Comparison of ENCODE assay signal across 18 cellular contexts in genomic region chr1:27627051-27627450, GRCh38. TPM values are rescaled to one million over a fixed set of nuclear protein-coding genes. Genes with fewer than 3 reads are reported as not detected.
DNase-seq lines count a peak whose midpoint lies in the region; ATAC-seq and TF ChIP-seq lines count a peak whose summit lies in the region.
"Had no signal": no experiment of that assay in that cellular context is flagged by ENCODE, and none has a peak within 500 bp of the region (broad histone marks: within the 10 kb centered on the region; RNA-seq: fewer than 3 reads in every experiment).

No MANE protein-coding gene starts in this region.

- POLR2A ChIA-PET in OCI-LY7 (lab: Charles Lee) = interaction anchor here (0.6 to 0.7 kb wide), 2 partner anchors 18 to 204 kb away, joined by 3 read pairs; no protein-coding TSS in a partner anchor
- POLR2A ChIA-PET in CD4-positive, alpha-beta T cell (lab: Charles Lee) = interaction anchor here (0.9 kb wide), 1 partner anchor 9 kb away, joined by 3 read pairs; no protein-coding TSS in a partner anchor

- H3K4me3 ChIP-seq in OCI-LY7 (ENCODE audit: low read depth, low read length, poor library complexity, severe bottlenecking) = no peak overlapping the region
- H3K4me3 ChIP-seq: A549 had no signal

- H3K36me3 Mint-ChIP-seq in stimulated activated naive CD8-positive, alpha-beta T cell treated with anti-CD3 and anti-CD28 coated beads, Interleukin-15, Interleukin-2, amounts not matched to agents 100 ng/mL and 50 ng/mL, for 24 hours (ENCODE audit: low read depth) = no peaks in the 10 kb centered on the region
- H3K36me3 Mint-ChIP-seq in natural killer cell = no peaks in the 10 kb centered on the region
- no peaks in the 10 kb centered on the region for H3K36me3 Mint-ChIP-seq in CD4-positive, alpha-beta T cell (ENCODE audit: low read depth)
- H3K36me3 Mint-ChIP-seq: CD4-positive, CD25-positive, alpha-beta regulatory T cell had no signal

- H3K4me2 ChIP-seq in OCI-LY7 (ENCODE audit: low read length) = peak overlapping the region; percentile 69; the same call in 1 of the 2 replicates
- H3K4me2 ChIP-seq: A549 had no signal

- H3K27ac Mint-ChIP-seq in stimulated activated naive CD8-positive, alpha-beta T cell treated with anti-CD3 and anti-CD28 coated beads, Interleukin-15, Interleukin-2, amounts not matched to agents 100 ng/mL and 50 ng/mL, for 24 hours = peak overlapping the region; percentile 77
- H3K27ac Mint-ChIP-seq in natural killer cell = no peak overlapping the region
- no peak overlapping the region for H3K27ac Mint-ChIP-seq in CD4-positive, alpha-beta T cell

- no peaks in the 10 kb centered on the region for H3K9me3 Mint-ChIP-seq in stimulated activated naive CD8-positive, alpha-beta T cell treated with anti-CD3 and anti-CD28 coated beads, Interleukin-15, Interleukin-2, amounts not matched to agents 100 ng/mL and 50 ng/mL, for 24 hours
- no peaks in the 10 kb centered on the region for H3K9me3 Mint-ChIP-seq in natural killer cell
- H3K9me3 Mint-ChIP-seq in CD4-positive, alpha-beta T cell = no peaks in the 10 kb centered on the region
- H3K9me3 Mint-ChIP-seq: CD4-positive, CD25-positive, alpha-beta regulatory T cell had no signal

- H3K27me3 ChIP-seq in CD4-positive, alpha-beta T cell (ENCODE audit: control insufficient read depth, insufficient read depth, low read length) = no peaks in the 10 kb centered on the region

- ATAC-seq in stimulated activated naive CD8-positive, alpha-beta T cell treated with anti-CD3 and anti-CD28 coated beads, Interleukin-15, Interleukin-2, amounts not matched to agents 100 U/mL and 50 U/mL, for 24 hours = no peak
- peak; percentile 43 to 65 (median 64) for ATAC-seq in natural killer cell
- ATAC-seq in CD4-positive, alpha-beta T cell (ENCODE audit: poor library complexity) = no peak
- no peak for ATAC-seq in activated CD4-positive, CD25-positive, alpha-beta regulatory T cell treated with anti-CD3 and anti-CD28 coated beads, Interleukin-2, amount 50 U/mL, for 24 hours
- ATAC-seq: A549, HepG2 had no signal

- intact Hi-C loops in OCI-LY7 (cut with micrococcal nuclease; ENCODE audit: unreplicated experiment) = no loop called here
- intact Hi-C loops in natural killer cell (cut with micrococcal nuclease) = no loop called here
- intact Hi-C loops in CD4-positive, alpha-beta T cell (cut with DNase I, micrococcal nuclease) = no loop called here

- no peak overlapping the region for H3K4me3 Mint-ChIP-seq in stimulated activated naive CD8-positive, alpha-beta T cell treated with anti-CD3 and anti-CD28 coated beads, Interleukin-15, Interleukin-2, amounts not matched to agents 100 ng/mL and 50 ng/mL, for 24 hours
- no peak overlapping the region for H3K4me3 Mint-ChIP-seq in natural killer cell
- no peak overlapping the region for H3K4me3 Mint-ChIP-seq in CD4-positive, alpha-beta T cell
- H3K4me3 Mint-ChIP-seq: CD4-positive, CD25-positive, alpha-beta regulatory T cell had no signal

- H3K27me3 Mint-ChIP-seq in stimulated activated naive CD8-positive, alpha-beta T cell treated with anti-CD3 and anti-CD28 coated beads, Interleukin-15, Interleukin-2, amounts not matched to agents 100 ng/mL and 50 ng/mL, for 24 hours = no peaks in the 10 kb centered on the region
- H3K27me3 Mint-ChIP-seq in natural killer cell (ENCODE audit: low read depth in 2 of 2) = no peaks in the 10 kb centered on the region
- H3K27me3 Mint-ChIP-seq in CD4-positive, alpha-beta T cell = no peaks in the 10 kb centered on the region
- H3K27me3 Mint-ChIP-seq: CD4-positive, CD25-positive, alpha-beta regulatory T cell had no signal

- no peaks in the 10 kb centered on the region for H3K79me2 ChIP-seq in OCI-LY7 (ENCODE audit: insufficient read depth, low read depth, low read length)

- CTCF ChIA-PET in OCI-LY7 (lab: Charles Lee; ENCODE audit: unreplicated experiment) = no interaction called here
- CTCF ChIA-PET in CD4-positive, alpha-beta T cell (lab: Charles Lee) = interaction anchor here (0.6 kb wide), 2 partner anchors 8 to 19 kb away, joined by 3 read pairs; no protein-coding TSS in a partner anchor

- BruUV-seq in OCI-LY7 (replicated peaks; lab: Mats Ljungman, UMichigan) = no TSS peak

- peak overlapping the region; percentile 65; the same call in 1 of the 2 replicates for H2AFZ ChIP-seq in OCI-LY7 (ENCODE audit: low read length)

- DNase-seq in stimulated activated naive CD8-positive, alpha-beta T cell treated with anti-CD3 and anti-CD28 coated beads, Interleukin-15, Interleukin-2, amounts not matched to agents 100 U/mL and 50 U/mL, for 24 hours = no peak
- no peak for DNase-seq in OCI-LY7 (ENCODE audit: low spot score)
- DNase-seq in natural killer cell = no peak
- DNase-seq in CD4-positive, alpha-beta T cell = no peak
- DNase-seq in cortex of kidney (lab: John Stamatoyannopoulos, UW) = no peak
- DNase-seq in germinal center (ENCODE audit: low spot score) = no peak
- DNase-seq: CD4-positive, CD25-positive, alpha-beta regulatory T cell; EL; Karpas-422; MM.1S; NCI-H1105; NCI-H187 had no signal

- TF ChIP-seq CTCF in OCI-LY7 (conservative IDR thresholded peaks at IDR 0.05; ENCODE audit: low read length) (no peak), natural killer cell (IDR thresholded peaks at IDR 0.05) (no peak)
- TF ChIP-seq CTCF in CD4-positive, alpha-beta T cell (IDR thresholded peaks at IDR 0.05) = no peak

- no peaks in the 10 kb centered on the region for H3K9me2 ChIP-seq in OCI-LY7 (ENCODE audit: insufficient read depth, low read length)

- H3K4me1 Mint-ChIP-seq in stimulated activated naive CD8-positive, alpha-beta T cell treated with anti-CD3 and anti-CD28 coated beads, Interleukin-15, Interleukin-2, amounts not matched to agents 100 ng/mL and 50 ng/mL, for 24 hours (ENCODE audit: low read depth) = peaks cover 59% of the 10 kb centered on the region
- peaks cover 60 to 67% of the 10 kb centered on the region in 2 donors for H3K4me1 Mint-ChIP-seq in natural killer cell
- H3K4me1 Mint-ChIP-seq in CD4-positive, alpha-beta T cell (ENCODE audit: low read depth) = peaks cover 48% of the 10 kb centered on the region

- H3K9me3 ChIP-seq in OCI-LY7 (ENCODE audit: low read length) = no peaks in the 10 kb centered on the region
- H3K9me3 ChIP-seq in CD4-positive, alpha-beta T cell (ENCODE audit: control insufficient read depth, low read length) = no peaks in the 10 kb centered on the region
- H3K9me3 ChIP-seq: A549 had no signal

- peak overlapping the region; percentile 38 for H3K27ac ChIP-seq in OCI-LY7 (ENCODE audit: low read depth, low read length, poor library complexity, severe bottlenecking)
- H3K27ac ChIP-seq in CD4-positive, alpha-beta T cell (ENCODE audit: low read depth, low read length) = no peak overlapping the region
- H3K27ac ChIP-seq: A549 had no signal

- no peaks in the 10 kb centered on the region for H4K20me1 ChIP-seq in OCI-LY7 (ENCODE audit: insufficient read depth, low read length)

- peaks cover 91% of the 10 kb centered on the region for H3K4me1 ChIP-seq in OCI-LY7 (ENCODE audit: insufficient read depth, low read length, poor library complexity, severe bottlenecking)
- H3K4me1 ChIP-seq: A549 had no signal

- no peaks in the 10 kb centered on the region for H3K36me3 ChIP-seq in OCI-LY7 (ENCODE audit: insufficient read depth, low read length)

RNA-seq across cellular contexts. Expression of gene FGR, which starts 7.9 kb away (rescaled TPM):
- 2.2 and 4.1 TPM in 2 replicates for total RNA-seq in OCI-LY7 (2014; rRNA removed; shearing (Covaris generic))
- total RNA-seq in OCI-LY7 (2022) (0.98 and 1.2 TPM in 2 replicates), natural killer cell (100 to 1,000 TPM; 353 to 452 (median 362) TPM)
- 1 to 10 TPM; 3.0 to 3.2 TPM for total RNA-seq in CD4-positive, alpha-beta T cell
- total RNA-seq: H4, HepG2, NCI-H460 had no signal

RNA-seq across cellular contexts. Expression of gene AHDC1, which starts 23.1 kb away (rescaled TPM):
- 5.5 and 6.5 TPM in 2 replicates for total RNA-seq in OCI-LY7 (2014; rRNA removed; shearing (Covaris generic))
- total RNA-seq in OCI-LY7 (2022) (8.4 and 13.8 TPM in 2 replicates), natural killer cell (10 to 100 TPM; 39.6 to 67.0 (median 47.0) TPM)
- 10 to 100 TPM; 20.8 to 22.9 TPM for total RNA-seq in CD4-positive, alpha-beta T cell

RNA-seq across cellular contexts. Expression of gene IFI6, which starts 44.9 kb away (rescaled TPM):
- total RNA-seq in OCI-LY7 (2014; rRNA removed; shearing (Covaris generic)) = 7.7 and 9.5 TPM in 2 replicates
- 6.0 and 6.8 TPM in 2 replicates for total RNA-seq in OCI-LY7 (2022)
- 10 to 100 TPM; 26.7 to 36.0 (median 34.8) TPM for total RNA-seq in natural killer cell
- 10 to 100 TPM; 33.6 to 36.2 TPM for total RNA-seq in CD4-positive, alpha-beta T cell

Comparison
In these comparisons a context has a peak if more than half of its experiments do, and no peak if none do; other contexts are left out.
1. ATAC-seq: peak in natural killer cell (3 of 3); none in stimulated activated naive CD8-positive, alpha-beta T cell treated with anti-CD3 and anti-CD28 coated beads, Interleukin-15, Interleukin-2, amounts not matched to agents 100 U/mL and 50 U/mL, for 24 hours (single experiment), CD4-positive, alpha-beta T cell (single experiment) and activated CD4-positive, CD25-positive, alpha-beta regulatory T cell treated with anti-CD3 and anti-CD28 coated beads, Interleukin-2, amount 50 U/mL, for 24 hours (0 of 2).
2. RNA of gene FGR, which starts 7.9 kb away (total RNA-seq): 353 to 452 TPM in natural killer cell; 3.0 to 3.2 TPM in CD4-positive, alpha-beta T cell and 0.98 to 4.1 TPM in OCI-LY7; every median in the first group is over 10 times any median in the second.